Comparison of ENCODE assay signal across 19 cellular contexts in the genomic region with DNA sequence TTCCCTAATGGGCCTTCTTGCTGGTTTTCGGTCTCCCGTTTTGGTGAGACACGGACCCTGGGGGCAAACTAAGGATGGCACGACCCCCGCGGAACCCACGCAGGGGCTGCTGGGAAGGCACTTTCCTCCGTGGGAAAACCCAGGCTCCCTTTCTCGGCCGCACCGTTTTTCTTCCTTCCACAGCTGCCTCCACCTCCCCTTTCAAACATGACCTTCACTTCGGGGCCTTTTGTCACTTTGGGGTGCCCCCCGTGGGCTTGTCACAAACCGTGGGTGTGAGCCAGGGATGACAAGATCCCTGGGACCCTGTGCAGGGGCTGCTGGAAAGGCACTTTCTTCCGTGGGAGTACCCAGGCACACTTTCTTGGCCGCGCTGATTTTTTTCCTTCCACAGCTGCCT.
DNase-seq lines count a peak whose midpoint lies in the region; ATAC-seq, FAIRE-seq and TF ChIP-seq lines count a peak whose summit lies in the region.
"Had no signal": no experiment of that assay in that cellular context is flagged by ENCODE, and none has a peak within 500 bp of the region (broad histone marks: within the 10 kb centered on the region; RNA-seq: fewer than 3 reads in every experiment).

No MANE protein-coding gene starts in this region.

- CTCF ChIA-PET in K562 (lab: Yijun Ruan, JAX; ENCODE audit: low intra/inter-chr PET ratio) = no interaction called here

- BruUV-seq in K562 (replicated peaks; lab: Mats Ljungman, UMichigan) = no TSS peak

- peaks cover 11% of the 10 kb centered on the region for H3K9me3 Mint-ChIP-seq in natural killer cell treated with Interleukin-12 subunit alpha and Interleukin-12 subunit beta and Interleukin-15 and Interleukin-18, amount 100 ng/mL, for 72 hours
- H3K9me3 Mint-ChIP-seq in natural killer cell = peaks cover 6 to 24% of the 10 kb centered on the region in 2 donors

- no peaks in the 10 kb centered on the region for H4K20me1 ChIP-seq in K562 (replicated peaks; ENCODE audit: control insufficient read depth, insufficient read depth, low read length)

- no peak overlapping the region for H3K4me3 ChIP-seq in K562

- peaks cover 0 to 16% of the 10 kb centered on the region in 2 experiments; a peak in 2 of 5 replicates for H3K4me1 ChIP-seq in K562 (replicated peaks in 1 of 2; ENCODE audit: control insufficient read depth in 2 of 2, insufficient read depth in 2 of 2, low read length in 2 of 2)

- intact Hi-C loops in natural killer cell (cut with micrococcal nuclease) = no loop called here
- intact Hi-C loops in K562 (cut with micrococcal nuclease) = loop anchor here (5.0 to 10.0 kb wide), 4 partner anchors 64 to 336 kb away; no protein-coding TSS in a partner anchor
- intact Hi-C loops in posterior vena cava (cut with DNase I) = no loop called here

- H3K27ac ChIP-seq in K562 (ENCODE audit: extremely low read depth, low read depth, low read length) = no peak overlapping the region
- H3K27ac ChIP-seq: RWPE1 had no signal

- no peaks in the 10 kb centered on the region for H3K4me1 Mint-ChIP-seq in natural killer cell treated with Interleukin-12 subunit alpha and Interleukin-12 subunit beta and Interleukin-15 and Interleukin-18, amount 100 ng/mL, for 72 hours (ENCODE audit: low read depth in 2 of 2)
- H3K4me1 Mint-ChIP-seq in natural killer cell = no peaks in the 10 kb centered on the region
- H3K4me1 Mint-ChIP-seq: CD14-positive monocyte had no signal

- 3% methylated on average over 14 of the region's 17 CpGs for WGBS in K562 (ENCODE audit: insufficient coverage, low coverage, missing lambda C conversion rate)

- POLR2A ChIA-PET in K562 (lab: Yijun Ruan, JAX) = no interaction called here

- H3K9me1 ChIP-seq in K562 (ENCODE audit: control insufficient read depth, insufficient read depth, low read length) = no peaks in the 10 kb centered on the region

- H3K9ac ChIP-seq in K562 (ENCODE audit: insufficient read depth in 1 of 2, low read depth in 2 of 2, low read length in 2 of 2) = peak overlapping the region in 1 of 2 experiments; percentile 47; a peak in 1 of 4 replicates

- TF ChIP-seq CTCF in natural killer cell (IDR thresholded peaks at IDR 0.05) (no peak), K562 (IDR thresholded peaks at IDR 0.05 in 2 of 3, conservative IDR thresholded peaks at IDR 0.05 in 1 of 3; ENCODE audit: insufficient read depth in 2 of 3, low read depth in 1 of 3, low read length in 3 of 3) (no peak)

- no peak for TF ChIP-seq EP300 in K562 (IDR thresholded peaks at IDR 0.05; ENCODE audit: low read length)

- TF ChIP-seq RAD21 in K562 (CRISPR knock-in tag; conservative IDR thresholded peaks at IDR 0.05 in 1 of 2, IDR thresholded peaks at IDR 0.05 in 1 of 2) = no peak

- peaks cover 0 to 18% of the 10 kb centered on the region in 2 experiments; a peak in 2 of 5 replicates for H3K27me3 ChIP-seq in K562 (ENCODE audit: control insufficient read depth in 2 of 2, insufficient read depth in 2 of 2, low read length in 2 of 2)

- no peaks in the 10 kb centered on the region for H3K9me3 ChIP-seq in K562 (replicated peaks; ENCODE audit: control insufficient read depth, insufficient read depth, low read depth, low read length)

- no peaks in the 10 kb centered on the region for H3K79me2 ChIP-seq in K562 (ENCODE audit: control insufficient read depth, insufficient read depth, low read length)

- in situ Hi-C loops in K562 (cut with MboI) = loop anchor here (10.0 kb wide), 2 partner anchors 166 to 256 kb away; no protein-coding TSS in a partner anchor

- H3K36me3 Mint-ChIP-seq in natural killer cell treated with Interleukin-12 subunit alpha and Interleukin-12 subunit beta and Interleukin-15 and Interleukin-18, amount 100 ng/mL, for 72 hours = peaks cover 8% of the 10 kb centered on the region
- peaks cover 2% of the 10 kb centered on the region for H3K36me3 Mint-ChIP-seq in natural killer cell
- H3K36me3 Mint-ChIP-seq: CD14-positive monocyte had no signal

- no peak for TF ChIP-seq POLR2A in K562 (conservative IDR thresholded peaks at IDR 0.05)

- no peaks in the 10 kb centered on the region for H3K27me3 Mint-ChIP-seq in natural killer cell treated with Interleukin-12 subunit alpha and Interleukin-12 subunit beta and Interleukin-15 and Interleukin-18, amount 100 ng/mL, for 72 hours
- no peaks in the 10 kb centered on the region for H3K27me3 Mint-ChIP-seq in natural killer cell (ENCODE audit: low read depth in 2 of 2)

- no peak for FAIRE-seq in K562 (lab: Jason Lieb, UNC)

- DNase-seq in natural killer cell treated with Interleukin-12 subunit alpha and Interleukin-12 subunit beta and Interleukin-15 and Interleukin-18, amount 100 ng/mL, for 72 hours (ENCODE audit: low spot score) = peak; percentile 28
- DNase-seq in natural killer cell (no peak), K562 (ENCODE audit: extremely low read depth in 1 of 4, low spot score in 3 of 4) (no peak), posterior vena cava (ENCODE audit: low spot score) (peak; percentile 75), HCEC 1CT (no peak)
- no peak for DNase-seq in activated naive CD4-positive, alpha-beta T cell treated with Interleukin-2 at 50 U/mL for 16 hours
- DNase-seq: ACHN, AML-193, COR-L47, DMS153, NCI-H1105 treated with DMSO at 0.1 percent for 48 hours, NCI-H1694 treated with DMSO at 0.1 percent for 48 hours, NCI-H2107, NCI-H226, NCI-H526 treated with DMSO at 0.1 percent for 48 hours had no signal

- peak overlapping the region; percentile 89 for H2AFZ ChIP-seq in K562 (ENCODE audit: low read depth, low read length)

- H3K27ac Mint-ChIP-seq in natural killer cell treated with Interleukin-12 subunit alpha and Interleukin-12 subunit beta and Interleukin-15 and Interleukin-18, amount 100 ng/mL, for 72 hours = no peak overlapping the region
- H3K27ac Mint-ChIP-seq in natural killer cell = no peak overlapping the region
- H3K27ac Mint-ChIP-seq: CD14-positive monocyte had no signal

- H3K4me2 ChIP-seq in K562 (ENCODE audit: insufficient read depth, low read length) = peak overlapping the region; percentile 69; the same call in 1 of the 2 replicates

- H3K4me3 Mint-ChIP-seq in natural killer cell treated with Interleukin-12 subunit alpha and Interleukin-12 subunit beta and Interleukin-15 and Interleukin-18, amount 100 ng/mL, for 72 hours = no peak overlapping the region
- H3K4me3 Mint-ChIP-seq in natural killer cell = no peak overlapping the region
- H3K4me3 Mint-ChIP-seq: CD14-positive monocyte had no signal

- no peaks in the 10 kb centered on the region for H3K36me3 ChIP-seq in K562 (ENCODE audit: control insufficient read depth, insufficient read depth, low read length)

- ATAC-seq in natural killer cell treated with Interleukin-12 subunit alpha and Interleukin-12 subunit beta and Interleukin-15 and Interleukin-18, amount 100 ng/mL, for 72 hours = no peak
- no peak for ATAC-seq in natural killer cell
- ATAC-seq in K562 = no peak
- ATAC-seq in GM21360 (IDR thresholded peaks at IDR 0.05; ENCODE audit: unreplicated experiment) = no peak
- no peak for ATAC-seq in HG03571 (IDR thresholded peaks at IDR 0.05; ENCODE audit: unreplicated experiment)

TF ChIP-seq in K562, 482 proteins besides CTCF, POLR2A, EP300 and RAD21:
- TF ChIP-seq HLTF (IDR thresholded peaks at IDR 0.05) = no peak
- TF ChIP-seq SAFB (IDR thresholded peaks at IDR 0.05; ENCODE audit: borderline replicate concordance, low read depth, low read length) = 0 out of 2 replicates have a peak, but pooled peaks have one; percentile 5
TF ChIP-seq in K562: peak in this region for 1.

Comparison
In these comparisons a context has a peak if more than half of its experiments do, and no peak if none do; other contexts are left out.
1. DNase-seq: peak in natural killer cell treated with Interleukin-12 subunit alpha and Interleukin-12 subunit beta and Interleukin-15 and Interleukin-18, amount 100 ng/mL, for 72 hours (single experiment) and posterior vena cava (single experiment); none in natural killer cell (single experiment), K562 (0 of 4), activated naive CD4-positive, alpha-beta T cell treated with Interleukin-2 at 50 U/mL for 16 hours (single experiment) and HCEC 1CT (single experiment).